1 cellular context compared by ENCODE assay signal in the genomic region with DNA sequence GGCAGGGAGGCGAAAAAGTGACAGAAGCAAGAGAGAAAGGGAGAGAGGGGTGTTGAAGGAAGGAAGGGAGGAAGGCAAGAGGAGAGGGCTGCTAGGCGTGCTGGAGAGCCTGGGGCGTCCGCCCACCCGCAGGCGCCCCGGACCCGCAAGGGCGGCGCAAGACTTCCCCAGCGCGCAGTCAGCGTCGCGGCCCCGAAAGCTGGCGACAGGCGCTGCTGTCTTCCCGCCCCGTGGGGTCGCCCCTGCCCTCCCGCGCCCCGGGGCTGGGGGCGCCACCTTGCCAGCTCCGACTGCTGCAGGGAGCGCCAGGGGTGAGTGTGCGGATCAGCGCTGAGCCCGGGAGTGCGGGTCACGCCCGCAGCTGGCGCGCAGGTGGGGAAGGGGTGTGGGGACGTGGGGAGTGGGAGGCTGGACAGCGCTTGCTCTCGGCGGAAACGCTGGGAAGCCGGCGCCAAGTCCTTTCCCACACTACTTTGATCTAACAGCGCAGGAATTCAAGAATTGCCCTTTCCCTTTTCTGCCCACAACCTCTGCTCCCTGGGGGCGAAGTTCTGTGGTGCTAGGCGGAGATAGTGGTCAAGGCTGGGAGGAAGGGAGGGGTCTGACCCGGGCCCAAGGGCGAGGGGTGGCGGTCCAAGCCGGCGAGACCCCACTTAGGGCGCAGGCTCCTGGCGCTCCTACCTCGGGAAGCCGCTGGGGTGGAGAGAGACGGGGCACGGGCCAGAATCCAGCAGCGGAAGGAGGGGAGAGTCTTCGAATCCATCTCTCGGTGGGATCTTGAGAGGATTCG.
TF ChIP-seq lines count a peak whose summit lies in the region.

A gene (plus strand): TSS at position 175 of the 790 bp plus-strand sequence.

TF ChIP-seq in K562, 482 proteins besides CTCF, POLR2A, EP300 and RAD21 (continued from another document and continues in another):
- TF ChIP-seq, protein P1, sequence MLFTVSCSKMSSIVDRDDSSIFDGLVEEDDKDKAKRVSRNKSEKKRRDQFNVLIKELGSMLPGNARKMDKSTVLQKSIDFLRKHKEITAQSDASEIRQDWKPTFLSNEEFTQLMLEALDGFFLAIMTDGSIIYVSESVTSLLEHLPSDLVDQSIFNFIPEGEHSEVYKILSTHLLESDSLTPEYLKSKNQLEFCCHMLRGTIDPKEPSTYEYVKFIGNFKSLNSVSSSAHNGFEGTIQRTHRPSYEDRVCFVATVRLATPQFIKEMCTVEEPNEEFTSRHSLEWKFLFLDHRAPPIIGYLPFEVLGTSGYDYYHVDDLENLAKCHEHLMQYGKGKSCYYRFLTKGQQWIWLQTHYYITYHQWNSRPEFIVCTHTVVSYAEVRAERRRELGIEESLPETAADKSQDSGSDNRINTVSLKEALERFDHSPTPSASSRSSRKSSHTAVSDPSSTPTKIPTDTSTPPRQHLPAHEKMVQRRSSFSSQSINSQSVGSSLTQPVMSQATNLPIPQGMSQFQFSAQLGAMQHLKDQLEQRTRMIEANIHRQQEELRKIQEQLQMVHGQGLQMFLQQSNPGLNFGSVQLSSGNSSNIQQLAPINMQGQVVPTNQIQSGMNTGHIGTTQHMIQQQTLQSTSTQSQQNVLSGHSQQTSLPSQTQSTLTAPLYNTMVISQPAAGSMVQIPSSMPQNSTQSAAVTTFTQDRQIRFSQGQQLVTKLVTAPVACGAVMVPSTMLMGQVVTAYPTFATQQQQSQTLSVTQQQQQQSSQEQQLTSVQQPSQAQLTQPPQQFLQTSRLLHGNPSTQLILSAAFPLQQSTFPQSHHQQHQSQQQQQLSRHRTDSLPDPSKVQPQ (CRISPR knock-in tag; IDR thresholded peaks at IDR 0.05; ENCODE audit: borderline replicate concordance): no peak
- no peak for TF ChIP-seq MYBL2 (IDR thresholded peaks at IDR 0.05; ENCODE audit: low read depth)
- no peak for TF ChIP-seq MYBL2 (CRISPR knock-in tag; IDR thresholded peaks at IDR 0.05; ENCODE audit: borderline replicate concordance)
- TF ChIP-seq, protein P2, sequence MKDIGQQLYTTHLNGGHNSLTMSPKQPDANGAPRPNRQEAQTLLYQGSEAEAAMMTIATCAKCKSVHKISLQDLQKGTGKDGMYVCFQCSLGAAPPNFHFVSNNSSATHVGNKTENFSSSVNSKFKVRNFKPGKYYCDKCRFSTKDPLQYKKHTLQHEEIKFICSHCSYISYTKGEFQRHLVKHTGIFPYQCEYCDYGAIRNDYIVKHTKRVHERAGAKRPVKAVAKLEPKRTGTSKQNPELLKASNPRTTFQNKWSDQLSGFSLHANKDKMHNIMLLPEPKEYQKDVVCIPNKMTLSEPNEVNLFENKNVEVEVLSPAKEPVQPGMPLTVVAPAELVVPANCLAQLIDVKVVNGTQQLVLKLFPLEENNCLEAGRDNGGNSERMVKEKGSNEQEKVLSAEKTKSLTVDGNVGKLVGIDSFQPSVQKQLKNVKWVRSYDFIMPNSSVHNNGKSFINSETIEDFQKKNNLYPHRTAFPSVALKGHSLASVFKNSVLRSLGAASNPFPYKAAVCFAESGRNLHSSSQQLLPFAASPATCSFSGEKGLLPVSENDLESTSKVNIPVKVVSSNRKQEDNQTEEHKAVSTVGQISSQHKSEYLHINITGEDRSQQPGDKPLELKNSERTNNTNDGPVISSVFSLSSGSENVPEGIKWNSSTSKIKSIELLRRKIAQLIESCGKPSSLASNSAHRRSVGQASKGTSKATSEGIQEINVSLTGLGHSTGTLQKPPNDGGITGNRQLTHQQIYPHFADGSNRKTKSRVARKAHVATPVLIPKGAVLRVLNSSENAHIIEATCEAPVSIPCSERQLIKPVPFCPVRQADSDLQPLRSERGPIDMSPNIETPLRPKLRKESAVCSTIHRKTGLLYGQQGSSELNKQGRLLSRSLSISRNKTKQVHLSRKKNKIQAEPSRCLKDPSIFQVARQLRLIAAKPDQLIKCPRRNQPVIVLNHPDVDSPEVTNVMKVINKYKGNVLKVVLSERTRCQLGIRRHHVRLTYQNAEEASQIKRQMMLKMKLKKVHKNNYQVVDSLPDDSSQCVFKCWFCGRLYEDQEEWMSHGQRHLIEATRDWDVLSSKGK (CRISPR knock-in tag; IDR thresholded peaks at IDR 0.05): no peak
- TF ChIP-seq, protein P3, sequence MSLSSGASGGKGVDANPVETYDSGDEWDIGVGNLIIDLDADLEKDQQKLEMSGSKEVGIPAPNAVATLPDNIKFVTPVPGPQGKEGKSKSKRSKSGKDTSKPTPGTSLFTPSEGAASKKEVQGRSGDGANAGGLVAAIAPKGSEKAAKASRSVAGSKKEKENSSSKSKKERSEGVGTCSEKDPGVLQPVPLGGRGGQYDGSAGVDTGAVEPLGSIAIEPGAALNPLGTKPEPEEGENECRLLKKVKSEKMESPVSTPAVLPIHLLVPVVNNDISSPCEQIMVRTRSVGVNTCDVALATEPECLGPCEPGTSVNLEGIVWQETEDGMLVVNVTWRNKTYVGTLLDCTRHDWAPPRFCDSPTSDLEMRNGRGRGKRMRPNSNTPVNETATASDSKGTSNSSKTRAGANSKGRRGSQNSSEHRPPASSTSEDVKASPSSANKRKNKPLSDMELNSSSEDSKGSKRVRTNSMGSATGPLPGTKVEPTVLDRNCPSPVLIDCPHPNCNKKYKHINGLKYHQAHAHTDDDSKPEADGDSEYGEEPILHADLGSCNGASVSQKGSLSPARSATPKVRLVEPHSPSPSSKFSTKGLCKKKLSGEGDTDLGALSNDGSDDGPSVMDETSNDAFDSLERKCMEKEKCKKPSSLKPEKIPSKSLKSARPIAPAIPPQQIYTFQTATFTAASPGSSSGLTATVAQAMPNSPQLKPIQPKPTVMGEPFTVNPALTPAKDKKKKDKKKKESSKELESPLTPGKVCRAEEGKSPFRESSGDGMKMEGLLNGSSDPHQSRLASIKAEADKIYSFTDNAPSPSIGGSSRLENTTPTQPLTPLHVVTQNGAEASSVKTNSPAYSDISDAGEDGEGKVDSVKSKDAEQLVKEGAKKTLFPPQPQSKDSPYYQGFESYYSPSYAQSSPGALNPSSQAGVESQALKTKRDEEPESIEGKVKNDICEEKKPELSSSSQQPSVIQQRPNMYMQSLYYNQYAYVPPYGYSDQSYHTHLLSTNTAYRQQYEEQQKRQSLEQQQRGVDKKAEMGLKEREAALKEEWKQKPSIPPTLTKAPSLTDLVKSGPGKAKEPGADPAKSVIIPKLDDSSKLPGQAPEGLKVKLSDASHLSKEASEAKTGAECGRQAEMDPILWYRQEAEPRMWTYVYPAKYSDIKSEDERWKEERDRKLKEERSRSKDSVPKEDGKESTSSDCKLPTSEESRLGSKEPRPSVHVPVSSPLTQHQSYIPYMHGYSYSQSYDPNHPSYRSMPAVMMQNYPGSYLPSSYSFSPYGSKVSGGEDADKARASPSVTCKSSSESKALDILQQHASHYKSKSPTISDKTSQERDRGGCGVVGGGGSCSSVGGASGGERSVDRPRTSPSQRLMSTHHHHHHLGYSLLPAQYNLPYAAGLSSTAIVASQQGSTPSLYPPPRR (CRISPR knock-in tag; IDR thresholded peaks at IDR 0.05; ENCODE audit: borderline replicate concordance): no peak
- 0 out of 2 replicates have a peak, but pooled peaks have one; percentile 20 for TF ChIP-seq TAF7 (tag; IDR thresholded peaks at IDR 0.05)
- no peak for TF ChIP-seq GTF2E2 (tag; IDR thresholded peaks at IDR 0.05)
- TF ChIP-seq ZNF444 (CRISPR knock-in tag; IDR thresholded peaks at IDR 0.05): no peak
- no peak for TF ChIP-seq CAMTA2 (CRISPR knock-in tag; conservative IDR thresholded peaks at IDR 0.05)
- TF ChIP-seq HNRNPL (IDR thresholded peaks at IDR 0.05; ENCODE audit: low read depth, low read length): peak; percentile 74
- no peak for TF ChIP-seq ZNF57 (CRISPR knock-in tag; IDR thresholded peaks at IDR 0.05)
- no peak for TF ChIP-seq PHB (CRISPR knock-in tag; IDR thresholded peaks at IDR 0.05)
- no peak for TF ChIP-seq ZNF586 (CRISPR knock-in tag; conservative IDR thresholded peaks at IDR 0.05)
- TF ChIP-seq HMGN3 (IDR thresholded peaks at IDR 0.05; ENCODE audit: borderline replicate concordance, extremely low read depth, insufficient read length, low read depth, low read length): peak; percentile 24
- peak; percentile 84 for TF ChIP-seq RB1 (IDR thresholded peaks at IDR 0.05; ENCODE audit: low read depth)
- no peak for TF ChIP-seq ZEB2 (IDR thresholded peaks at IDR 0.05)
- no peak for TF ChIP-seq PML (IDR thresholded peaks at IDR 0.05; ENCODE audit: low read length)
- no peak for TF ChIP-seq ZC3H4 (CRISPR knock-in tag; IDR thresholded peaks at IDR 0.05; ENCODE audit: borderline replicate concordance)
- no peak for TF ChIP-seq NCOA6 (IDR thresholded peaks at IDR 0.05)
- TF ChIP-seq ZNF696 (CRISPR knock-in tag; conservative IDR thresholded peaks at IDR 0.05): no peak
- TF ChIP-seq LARP7 (IDR thresholded peaks at IDR 0.05): no peak
- no peak for TF ChIP-seq ADNP (tag; IDR thresholded peaks at IDR 0.05)
- TF ChIP-seq, protein P4, sequence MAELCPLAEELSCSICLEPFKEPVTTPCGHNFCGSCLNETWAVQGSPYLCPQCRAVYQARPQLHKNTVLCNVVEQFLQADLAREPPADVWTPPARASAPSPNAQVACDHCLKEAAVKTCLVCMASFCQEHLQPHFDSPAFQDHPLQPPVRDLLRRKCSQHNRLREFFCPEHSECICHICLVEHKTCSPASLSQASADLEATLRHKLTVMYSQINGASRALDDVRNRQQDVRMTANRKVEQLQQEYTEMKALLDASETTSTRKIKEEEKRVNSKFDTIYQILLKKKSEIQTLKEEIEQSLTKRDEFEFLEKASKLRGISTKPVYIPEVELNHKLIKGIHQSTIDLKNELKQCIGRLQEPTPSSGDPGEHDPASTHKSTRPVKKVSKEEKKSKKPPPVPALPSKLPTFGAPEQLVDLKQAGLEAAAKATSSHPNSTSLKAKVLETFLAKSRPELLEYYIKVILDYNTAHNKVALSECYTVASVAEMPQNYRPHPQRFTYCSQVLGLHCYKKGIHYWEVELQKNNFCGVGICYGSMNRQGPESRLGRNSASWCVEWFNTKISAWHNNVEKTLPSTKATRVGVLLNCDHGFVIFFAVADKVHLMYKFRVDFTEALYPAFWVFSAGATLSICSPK (IDR thresholded peaks at IDR 0.05; ENCODE audit: borderline replicate concordance): no peak
- TF ChIP-seq, protein P5, sequence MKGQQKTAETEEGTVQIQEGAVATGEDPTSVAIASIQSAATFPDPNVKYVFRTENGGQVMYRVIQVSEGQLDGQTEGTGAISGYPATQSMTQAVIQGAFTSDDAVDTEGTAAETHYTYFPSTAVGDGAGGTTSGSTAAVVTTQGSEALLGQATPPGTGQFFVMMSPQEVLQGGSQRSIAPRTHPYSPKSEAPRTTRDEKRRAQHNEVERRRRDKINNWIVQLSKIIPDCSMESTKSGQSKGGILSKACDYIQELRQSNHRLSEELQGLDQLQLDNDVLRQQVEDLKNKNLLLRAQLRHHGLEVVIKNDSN (CRISPR knock-in tag; IDR thresholded peaks at IDR 0.05): no peak
- TF ChIP-seq, protein P6, sequence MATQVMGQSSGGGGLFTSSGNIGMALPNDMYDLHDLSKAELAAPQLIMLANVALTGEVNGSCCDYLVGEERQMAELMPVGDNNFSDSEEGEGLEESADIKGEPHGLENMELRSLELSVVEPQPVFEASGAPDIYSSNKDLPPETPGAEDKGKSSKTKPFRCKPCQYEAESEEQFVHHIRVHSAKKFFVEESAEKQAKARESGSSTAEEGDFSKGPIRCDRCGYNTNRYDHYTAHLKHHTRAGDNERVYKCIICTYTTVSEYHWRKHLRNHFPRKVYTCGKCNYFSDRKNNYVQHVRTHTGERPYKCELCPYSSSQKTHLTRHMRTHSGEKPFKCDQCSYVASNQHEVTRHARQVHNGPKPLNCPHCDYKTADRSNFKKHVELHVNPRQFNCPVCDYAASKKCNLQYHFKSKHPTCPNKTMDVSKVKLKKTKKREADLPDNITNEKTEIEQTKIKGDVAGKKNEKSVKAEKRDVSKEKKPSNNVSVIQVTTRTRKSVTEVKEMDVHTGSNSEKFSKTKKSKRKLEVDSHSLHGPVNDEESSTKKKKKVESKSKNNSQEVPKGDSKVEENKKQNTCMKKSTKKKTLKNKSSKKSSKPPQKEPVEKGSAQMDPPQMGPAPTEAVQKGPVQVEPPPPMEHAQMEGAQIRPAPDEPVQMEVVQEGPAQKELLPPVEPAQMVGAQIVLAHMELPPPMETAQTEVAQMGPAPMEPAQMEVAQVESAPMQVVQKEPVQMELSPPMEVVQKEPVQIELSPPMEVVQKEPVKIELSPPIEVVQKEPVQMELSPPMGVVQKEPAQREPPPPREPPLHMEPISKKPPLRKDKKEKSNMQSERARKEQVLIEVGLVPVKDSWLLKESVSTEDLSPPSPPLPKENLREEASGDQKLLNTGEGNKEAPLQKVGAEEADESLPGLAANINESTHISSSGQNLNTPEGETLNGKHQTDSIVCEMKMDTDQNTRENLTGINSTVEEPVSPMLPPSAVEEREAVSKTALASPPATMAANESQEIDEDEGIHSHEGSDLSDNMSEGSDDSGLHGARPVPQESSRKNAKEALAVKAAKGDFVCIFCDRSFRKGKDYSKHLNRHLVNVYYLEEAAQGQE (CRISPR knock-in tag; IDR thresholded peaks at IDR 0.05; ENCODE audit: low read depth): no peak
- no peak for TF ChIP-seq MCM3 (IDR thresholded peaks at IDR 0.05)
- peak; percentile 34; the same call in 1 of the 2 replicates for TF ChIP-seq BHLHE40 (IDR thresholded peaks at IDR 0.05; ENCODE audit: low read length)
- TF ChIP-seq, protein P7, sequence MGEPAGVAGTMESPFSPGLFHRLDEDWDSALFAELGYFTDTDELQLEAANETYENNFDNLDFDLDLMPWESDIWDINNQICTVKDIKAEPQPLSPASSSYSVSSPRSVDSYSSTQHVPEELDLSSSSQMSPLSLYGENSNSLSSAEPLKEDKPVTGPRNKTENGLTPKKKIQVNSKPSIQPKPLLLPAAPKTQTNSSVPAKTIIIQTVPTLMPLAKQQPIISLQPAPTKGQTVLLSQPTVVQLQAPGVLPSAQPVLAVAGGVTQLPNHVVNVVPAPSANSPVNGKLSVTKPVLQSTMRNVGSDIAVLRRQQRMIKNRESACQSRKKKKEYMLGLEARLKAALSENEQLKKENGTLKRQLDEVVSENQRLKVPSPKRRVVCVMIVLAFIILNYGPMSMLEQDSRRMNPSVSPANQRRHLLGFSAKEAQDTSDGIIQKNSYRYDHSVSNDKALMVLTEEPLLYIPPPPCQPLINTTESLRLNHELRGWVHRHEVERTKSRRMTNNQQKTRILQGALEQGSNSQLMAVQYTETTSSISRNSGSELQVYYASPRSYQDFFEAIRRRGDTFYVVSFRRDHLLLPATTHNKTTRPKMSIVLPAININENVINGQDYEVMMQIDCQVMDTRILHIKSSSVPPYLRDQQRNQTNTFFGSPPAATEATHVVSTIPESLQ (CRISPR knock-in tag; IDR thresholded peaks at IDR 0.05): no peak
- peak; percentile 60 for TF ChIP-seq CCNT2 (IDR thresholded peaks at IDR 0.05; ENCODE audit: borderline replicate concordance, extremely low read depth, insufficient read length, low read depth, low read length)
- no peak for TF ChIP-seq GABPB2 (CRISPR knock-in tag; conservative IDR thresholded peaks at IDR 0.05)
- no peak for TF ChIP-seq ZNF274 (IDR thresholded peaks at IDR 0.05; ENCODE audit: borderline replicate concordance, low read depth, low read length)
- TF ChIP-seq CC2D1A (IDR thresholded peaks at IDR 0.05): no peak
- no peak for TF ChIP-seq TAF9B (IDR thresholded peaks at IDR 0.05; ENCODE audit: partially characterized antibody)
- no peak for TF ChIP-seq POLR2B (IDR thresholded peaks at IDR 0.05; ENCODE audit: low read depth, partially characterized antibody)
- no peak for TF ChIP-seq RAD51 (IDR thresholded peaks at IDR 0.05; ENCODE audit: borderline replicate concordance, low read depth)
